19 cellular contexts compared by ENCODE assay signal in the genomic region with DNA sequence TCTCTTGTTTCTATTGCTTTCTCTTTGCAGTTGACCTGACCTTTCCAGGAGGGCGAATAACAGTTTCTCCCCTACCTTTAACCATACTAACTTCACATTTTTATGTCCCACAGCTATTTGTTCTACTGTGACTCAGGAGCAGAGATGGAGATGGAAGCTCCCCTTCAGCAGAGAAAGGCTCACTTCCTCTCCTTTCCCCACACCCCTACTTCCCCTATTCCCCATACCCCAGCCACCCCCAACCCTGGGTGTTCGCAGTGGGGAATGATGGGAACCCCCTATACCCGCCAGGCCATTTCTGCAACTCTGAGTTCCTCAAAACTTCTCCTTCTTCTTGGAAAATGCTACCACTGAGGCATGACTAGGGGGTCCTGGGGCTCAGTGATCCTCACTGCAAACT.
"Had no signal": no experiment of that assay in that cellular context is flagged by ENCODE, and none has a peak within 500 bp of the region (broad histone marks: within the 10 kb centered on the region; RNA-seq: fewer than 3 reads in every experiment).

No MANE protein-coding gene starts in this region.

- H3K4me3 ChIP-seq: right lobe of liver, spleen, suprapubic skin, upper lobe of left lung had no signal

- H3K27ac Mint-ChIP-seq: activated CD4-positive, alpha-beta memory T cell treated with anti-CD3 and anti-CD28 coated beads for 36 hours; activated naive CD8-positive, alpha-beta T cell treated with anti-CD3 and anti-CD28 coated beads, Interleukin-2, amount 10 ng/mL, durations not matched to agents 7 days and 5 days; natural killer cell treated with Interleukin-12 subunit alpha and Interleukin-12 subunit beta and Interleukin-15 and Interleukin-18, amount 100 ng/mL, for 72 hours; progenitor cell of endocrine pancreas had no signal

- H3K9me3 ChIP-seq: right lobe of liver, spleen, suprapubic skin, upper lobe of left lung had no signal

- H3K4me3 Mint-ChIP-seq: activated CD4-positive, alpha-beta memory T cell treated with anti-CD3 and anti-CD28 coated beads for 36 hours; activated naive CD8-positive, alpha-beta T cell treated with anti-CD3 and anti-CD28 coated beads, Interleukin-2, amount 10 ng/mL, durations not matched to agents 7 days and 5 days; natural killer cell treated with Interleukin-12 subunit alpha and Interleukin-12 subunit beta and Interleukin-15 and Interleukin-18, amount 100 ng/mL, for 72 hours had no signal

- DNase-seq: activated CD4-positive, alpha-beta memory T cell treated with anti-CD3 and anti-CD28 coated beads for 36 hours; activated gamma-delta T cell; activated naive CD8-positive, alpha-beta T cell treated with anti-CD3 and anti-CD28 coated beads, Interleukin-2, amount 10 ng/mL, durations not matched to agents 7 days and 5 days; activated T-cell treated with anti-CD3 and anti-CD28 coated beads, Interleukin-2, amount 50 U/mL, for 48 hours; cerebellar nuclear complex; dermis blood vessel endothelial cell; glutamatergic neuron; left cardiac atrium; mammary epithelial cell; right lobe of liver; spleen; stimulated activated CD4-positive, alpha-beta T cell treated with anti-CD3 and anti-CD28 coated beads, Interleukin-2, amount 100 ng/mL, for 24 hours; stimulated activated naive CD4-positive, alpha-beta T cell treated with Interleukin-2 at 50 U/mL for 16 hours; upper lobe of left lung had no signal

- H3K36me3 Mint-ChIP-seq: activated CD4-positive, alpha-beta memory T cell treated with anti-CD3 and anti-CD28 coated beads for 36 hours; activated naive CD8-positive, alpha-beta T cell treated with anti-CD3 and anti-CD28 coated beads, Interleukin-2, amount 10 ng/mL, durations not matched to agents 7 days and 5 days; natural killer cell treated with Interleukin-12 subunit alpha and Interleukin-12 subunit beta and Interleukin-15 and Interleukin-18, amount 100 ng/mL, for 72 hours had no signal

- H3K27ac ChIP-seq: right lobe of liver, suprapubic skin, upper lobe of left lung had no signal

- H3K9me3 Mint-ChIP-seq: activated CD4-positive, alpha-beta memory T cell treated with anti-CD3 and anti-CD28 coated beads for 36 hours; natural killer cell treated with Interleukin-12 subunit alpha and Interleukin-12 subunit beta and Interleukin-15 and Interleukin-18, amount 100 ng/mL, for 72 hours had no signal

- ATAC-seq: activated CD4-positive, CD25-positive, alpha-beta regulatory T cell treated with anti-CD3 and anti-CD28 coated beads, Interleukin-2, amount 50 U/mL, for 24 hours; esophagus mucosa; natural killer cell treated with Interleukin-12 subunit alpha and Interleukin-12 subunit beta and Interleukin-15 and Interleukin-18, amount 100 ng/mL, for 72 hours had no signal

- H3K27me3 ChIP-seq: right lobe of liver, suprapubic skin, upper lobe of left lung had no signal

- H3K4me1 ChIP-seq: right lobe of liver, suprapubic skin, upper lobe of left lung had no signal

- H3K36me3 ChIP-seq: right lobe of liver, spleen, suprapubic skin, upper lobe of left lung had no signal
